ENCODE assay signal across 28 cellular contexts in the genomic region with DNA sequence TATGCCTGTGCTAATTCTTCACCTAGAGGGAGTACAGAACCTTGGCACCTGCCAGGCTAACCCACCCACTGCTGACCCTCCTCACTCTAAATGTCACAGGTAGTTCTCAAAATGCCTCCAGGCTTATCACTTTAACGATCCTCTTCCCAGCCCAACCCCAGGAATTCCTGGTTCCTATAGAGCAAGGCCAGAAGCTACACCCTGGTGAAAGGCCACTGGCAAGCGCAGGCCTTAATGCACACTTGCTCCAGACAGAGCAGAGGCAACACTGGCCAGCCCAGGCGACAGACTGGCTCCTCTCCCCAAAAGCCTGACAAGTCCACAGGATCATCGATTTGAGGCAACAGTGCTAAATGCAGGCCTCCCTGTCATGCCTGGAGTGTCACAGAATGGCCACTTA. TPM values are rescaled to one million over a fixed set of nuclear protein-coding genes. Genes with fewer than 3 reads are reported as not detected.
A peak's percentile ranks its signal among the peaks of the same experiment; 100 is the strongest.
DNase-seq lines count a peak whose midpoint lies in the region; ATAC-seq and TF ChIP-seq lines count a peak whose summit lies in the region.
"Had no signal": no experiment of that assay in that cellular context is flagged by ENCODE, and none has a peak within 500 bp of the region (broad histone marks: within the 10 kb centered on the region; RNA-seq: fewer than 3 reads in every experiment).

No MANE protein-coding gene starts in this region.

- TF ChIP-seq CTCF in HFFc6 (IDR thresholded peaks at IDR 0.05) (no peak), WTC11 (IDR thresholded peaks at IDR 0.05) (no peak), left lung (IDR thresholded peaks at IDR 0.05) (no peak)

- H3K27ac Mint-ChIP-seq in HFFc6 = peak overlapping the region; percentile 32
- peak overlapping the region; percentile 88 for H3K27ac Mint-ChIP-seq in WTC11
- peak overlapping the region; percentile 17 for H3K27ac Mint-ChIP-seq in stimulated activated effector memory CD8-positive, alpha-beta T cell treated with anti-CD3 and anti-CD28 coated beads, Interleukin-12 subunit alpha, Interleukin-12 subunit beta, amount 100 ng/mL, for 72 hours
- H3K27ac Mint-ChIP-seq: activated naive CD4-positive, alpha-beta T cell treated with anti-CD3 and anti-CD28 coated beads, Interleukin-2, amount 10 ng/mL, durations not matched to agents 7 days and 5 days; immature natural killer cell; natural killer cell treated with Interleukin-12 subunit alpha and Interleukin-12 subunit beta and Interleukin-15 and Interleukin-18, amount 100 ng/mL, for 72 hours; stimulated activated naive B cell treated with anti-CD40 and anti-IgM and Interleukin-4, amounts not matched to agents 10 μg/mL and 1 μg/mL and 100 μg/mL, for 72 hours had no signal

- peaks cover 59% of the 10 kb centered on the region for H3K4me1 Mint-ChIP-seq in HFFc6 (ENCODE audit: low read depth)
- peaks cover 50% of the 10 kb centered on the region for H3K4me1 Mint-ChIP-seq in WTC11
- H3K4me1 Mint-ChIP-seq in stimulated activated effector memory CD8-positive, alpha-beta T cell treated with anti-CD3 and anti-CD28 coated beads, Interleukin-12 subunit alpha, Interleukin-12 subunit beta, amount 100 ng/mL, for 72 hours = peaks cover 41% of the 10 kb centered on the region

- no peaks in the 10 kb centered on the region for H3K9me3 ChIP-seq in left lung
- H3K9me3 ChIP-seq: gastrocnemius medialis, pancreas, suprapubic skin had no signal

- peaks cover 4% of the 10 kb centered on the region for H3K27me3 Mint-ChIP-seq in HFFc6 (ENCODE audit: insufficient read depth)
- no peaks in the 10 kb centered on the region for H3K27me3 Mint-ChIP-seq in WTC11 (ENCODE audit: low read depth)
- H3K27me3 Mint-ChIP-seq: activated naive CD4-positive, alpha-beta T cell treated with anti-CD3 and anti-CD28 coated beads, Interleukin-2, amount 10 ng/mL, durations not matched to agents 7 days and 5 days; natural killer cell treated with Interleukin-12 subunit alpha and Interleukin-12 subunit beta and Interleukin-15 and Interleukin-18, amount 100 ng/mL, for 72 hours; stimulated activated naive B cell treated with anti-CD40 and anti-IgM and Interleukin-4, amounts not matched to agents 10 μg/mL and 1 μg/mL and 100 μg/mL, for 72 hours had no signal

- no peak overlapping the region for H3K27ac ChIP-seq in left lung
- H3K27ac ChIP-seq: gastrocnemius medialis, pancreas, suprapubic skin had no signal

- H3K4me3 Mint-ChIP-seq in HFFc6 (no peak overlapping the region), WTC11 (no peak overlapping the region)
- H3K4me3 Mint-ChIP-seq in stimulated activated effector memory CD8-positive, alpha-beta T cell treated with anti-CD3 and anti-CD28 coated beads, Interleukin-12 subunit alpha, Interleukin-12 subunit beta, amount 100 ng/mL, for 72 hours = no peak overlapping the region
- H3K4me3 Mint-ChIP-seq: activated naive CD4-positive, alpha-beta T cell treated with anti-CD3 and anti-CD28 coated beads, Interleukin-2, amount 10 ng/mL, durations not matched to agents 7 days and 5 days; CD14-positive monocyte; immature natural killer cell; natural killer cell treated with Interleukin-12 subunit alpha and Interleukin-12 subunit beta and Interleukin-15 and Interleukin-18, amount 100 ng/mL, for 72 hours; stimulated activated naive B cell treated with anti-CD40 and anti-IgM and Interleukin-4, amounts not matched to agents 10 μg/mL and 1 μg/mL and 100 μg/mL, for 72 hours had no signal

- CTCF ChIA-PET in WTC11 (lab: Charles Lee) = interaction anchor here (1.0 kb wide), 1 partner anchor 75 kb away, joined by 3 read pairs; no protein-coding TSS in a partner anchor

- H3K36me3 Mint-ChIP-seq in HFFc6 (ENCODE audit: low read depth) = 0 out of 2 replicates have a peak, but pooled peaks cover 4% of the 10 kb centered on the region
- peaks cover 8% of the 10 kb centered on the region for H3K36me3 Mint-ChIP-seq in WTC11
- H3K36me3 Mint-ChIP-seq in stimulated activated effector memory CD8-positive, alpha-beta T cell treated with anti-CD3 and anti-CD28 coated beads, Interleukin-12 subunit alpha, Interleukin-12 subunit beta, amount 100 ng/mL, for 72 hours = no peaks in the 10 kb centered on the region
- H3K36me3 Mint-ChIP-seq: immature natural killer cell; natural killer cell treated with Interleukin-12 subunit alpha and Interleukin-12 subunit beta and Interleukin-15 and Interleukin-18, amount 100 ng/mL, for 72 hours had no signal

- peaks cover 29 to 67% of the 10 kb centered on the region in 2 donors for H3K4me1 ChIP-seq in left lung

- no peaks in the 10 kb centered on the region for H3K27me3 ChIP-seq in left lung
- H3K27me3 ChIP-seq: gastrocnemius medialis, pancreas, suprapubic skin had no signal

- POLR2A ChIA-PET in WTC11 (lab: Charles Lee) = no interaction called here

- H3K4me3 ChIP-seq in left lung = no peak overlapping the region
- H3K4me3 ChIP-seq: gastrocnemius medialis, pancreas, suprapubic skin had no signal

- H3K36me3 ChIP-seq in left lung = no peaks in the 10 kb centered on the region
- H3K36me3 ChIP-seq: gastrocnemius medialis, pancreas, suprapubic skin had no signal

- DNase-seq in HFFc6 (no peak), WTC11 (ENCODE audit: low spot score) (no peak), left lung (no peak), NCI-H1105 treated with DMSO at 0.1 percent for 48 hours (lab: John Stamatoyannopoulos, UW) (no peak), activated T-cell treated with anti-CD3 and anti-CD28 coated beads for 4 hours (no peak), AG20443 (ENCODE audit: low spot score) (no peak), RKO (ENCODE audit: low spot score) (no peak)
- no peak for DNase-seq in stimulated activated effector memory CD8-positive, alpha-beta T cell treated with anti-CD3 and anti-CD28 coated beads, Interleukin-12 subunit alpha, Interleukin-12 subunit beta, amount 100 ng/mL, for 72 hours (ENCODE audit: low spot score in 2 of 2)
- DNase-seq: activated CD4-positive, alpha-beta T cell treated with anti-CD3 and anti-CD28 coated beads, Interleukin-2, amount 50 U/mL, for 48 hours; activated naive CD4-positive, alpha-beta T cell treated with anti-CD3 and anti-CD28 coated beads, Interleukin-2, amount 10 ng/mL, durations not matched to agents 7 days and 5 days; amygdala; cortex of kidney; gastrocnemius medialis; GOT3; hippocampal formation; immature natural killer cell; left ventricle myocardium superior; NCI-H1930; NCI-H526; pancreas; RPMI8226; stimulated activated CD4-positive, alpha-beta T cell treated with anti-CD3 and anti-CD28 coated beads, Interleukin-4, amount 100 ng/mL, for 4 hours; stimulated activated naive B cell treated with anti-CD40 and anti-IgM and Interleukin-4, amounts not matched to agents 10 μg/mL and 1 μg/mL and 100 μg/mL, for 72 hours had no signal

- H3K9me3 Mint-ChIP-seq in HFFc6 (no peaks in the 10 kb centered on the region), WTC11 (peaks cover 10% of the 10 kb centered on the region)
- H3K9me3 Mint-ChIP-seq in stimulated activated effector memory CD8-positive, alpha-beta T cell treated with anti-CD3 and anti-CD28 coated beads, Interleukin-12 subunit alpha, Interleukin-12 subunit beta, amount 100 ng/mL, for 72 hours = no peaks in the 10 kb centered on the region
- H3K9me3 Mint-ChIP-seq: immature natural killer cell; natural killer cell treated with Interleukin-12 subunit alpha and Interleukin-12 subunit beta and Interleukin-15 and Interleukin-18, amount 100 ng/mL, for 72 hours; stimulated activated naive B cell treated with anti-CD40 and anti-IgM and Interleukin-4, amounts not matched to agents 10 μg/mL and 1 μg/mL and 100 μg/mL, for 72 hours had no signal

- ATAC-seq in WTC11 (peak; percentile 79), left lung (peak; percentile 6)
- ATAC-seq in stimulated activated effector memory CD8-positive, alpha-beta T cell treated with anti-CD3 and anti-CD28 coated beads, Interleukin-12 subunit alpha, Interleukin-12 subunit beta, amount 100 ng/mL, for 72 hours = no peak
- ATAC-seq: activated CD4-positive, CD25-positive, alpha-beta regulatory T cell treated with anti-CD3 and anti-CD28 coated beads, Interleukin-2, amount 50 U/mL, for 24 hours; gastrocnemius medialis; left ventricle myocardium superior; natural killer cell treated with Interleukin-12 subunit alpha and Interleukin-12 subunit beta and Interleukin-15 and Interleukin-18, amount 100 ng/mL, for 72 hours; pancreas; sciatic nerve had no signal

- intact Hi-C loops in left lung (cut with DNase I) = no loop called here

TF ChIP-seq in WTC11, 78 proteins besides CTCF, POLR2A, EP300 and RAD21 (continues in another document):
- TF ChIP-seq OVOL2 (CRISPR knock-in tag; IDR thresholded peaks at IDR 0.05; ENCODE audit: borderline replicate concordance) (no peak), ATF1 (CRISPR knock-in tag; IDR thresholded peaks at IDR 0.05) (no peak), ZNF423 (CRISPR knock-in tag; IDR thresholded peaks at IDR 0.05) (no peak), TEAD1 (CRISPR knock-in tag; IDR thresholded peaks at IDR 0.05) (no peak), MLX (CRISPR knock-in tag; IDR thresholded peaks at IDR 0.05) (no peak), GTF2I (CRISPR knock-in tag; conservative IDR thresholded peaks at IDR 0.05) (no peak), FOXK1 (CRISPR knock-in tag; IDR thresholded peaks at IDR 0.05) (no peak)
- TF ChIP-seq, protein P1, sequence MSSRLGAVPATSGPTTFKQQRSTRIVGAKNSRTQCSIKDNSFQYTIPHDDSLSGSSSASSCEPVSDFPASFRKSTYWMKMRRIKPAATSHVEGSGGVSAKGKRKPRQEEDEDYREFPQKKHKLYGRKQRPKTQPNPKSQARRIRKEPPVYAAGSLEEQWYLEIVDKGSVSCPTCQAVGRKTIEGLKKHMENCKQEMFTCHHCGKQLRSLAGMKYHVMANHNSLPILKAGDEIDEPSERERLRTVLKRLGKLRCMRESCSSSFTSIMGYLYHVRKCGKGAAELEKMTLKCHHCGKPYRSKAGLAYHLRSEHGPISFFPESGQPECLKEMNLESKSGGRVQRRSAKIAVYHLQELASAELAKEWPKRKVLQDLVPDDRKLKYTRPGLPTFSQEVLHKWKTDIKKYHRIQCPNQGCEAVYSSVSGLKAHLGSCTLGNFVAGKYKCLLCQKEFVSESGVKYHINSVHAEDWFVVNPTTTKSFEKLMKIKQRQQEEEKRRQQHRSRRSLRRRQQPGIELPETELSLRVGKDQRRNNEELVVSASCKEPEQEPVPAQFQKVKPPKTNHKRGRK (CRISPR knock-in tag; IDR thresholded peaks at IDR 0.05; ENCODE audit: borderline replicate concordance) = no peak

RNA-seq across cellular contexts. Expression of gene PACSIN2, which starts 38.8 kb away (rescaled TPM):
- total RNA-seq in HFFc6 (2021; fragmentation: NEBNext Ultra II Directional; extraction: Animal tissue kit (Norgen Biotek cat#: 25700)) = 10 to 100 TPM; 69.8 to 97.3 (median 76.2) TPM
- total RNA-seq in WTC11 (2021) (64.1 to 70.5 TPM (median 69.0 TPM) in 3 replicates), left lung (100 to 1,000 TPM; 119 to 149 TPM)

Comparison
In these comparisons a context has a peak if more than half of its experiments do, and no peak if none do; other contexts are left out.
1. H3K27ac Mint-ChIP-seq: peak in every context shown above with its lines; median percentile 88 in WTC11; 32 in HFFc6; 17 in stimulated activated effector memory CD8-positive, alpha-beta T cell treated with anti-CD3 and anti-CD28 coated beads, Interleukin-12 subunit alpha, Interleukin-12 subunit beta, amount 100 ng/mL, for 72 hours.